ENCODE assay signal across 33 cellular contexts in genomic region chr10:37991655-37992054, GRCh38.
"Had no signal": no experiment of that assay in that cellular context is flagged by ENCODE, and none has a peak within 500 bp of the region (broad histone marks: within the 10 kb centered on the region; RNA-seq: fewer than 3 reads in every experiment).

No MANE protein-coding gene starts in this region.

- H3K9ac ChIP-seq: KMS-11 had no signal

- H3K4me3 ChIP-seq: MG63 had no signal

- H3K4me2 ChIP-seq: KMS-11 had no signal

- H3K9me3 ChIP-seq: MG63 had no signal

- DNase-seq: Karpas-422, Kasumi-1, MG63, MM.1S, MV-4-11, NCI-H1048, NCI-H1092, NCI-H1092 treated with DMSO at 0.1 percent for 48 hours, NCI-H1105, NCI-H1105 treated with DMSO at 0.1 percent for 48 hours, NCI-H1417, NCI-H1417 treated with DMSO at 0.1 percent for 48 hours, NCI-H1436, NCI-H1436 treated with DMSO at 0.1 percent for 48 hours, NCI-H1694, NCI-H1694 treated with DMSO at 0.1 percent for 48 hours, NCI-H187, NCI-H187 treated with DMSO at 0.1 percent for 48 hours, NCI-H1930, NCI-H2029, NCI-H2029 treated with DMSO at 0.1 percent for 48 hours, NCI-H2081, NCI-H2081 treated with DMSO at 0.1 percent for 48 hours, NCI-H2107, NCI-H2171, NCI-H2171 treated with DMSO at 0.1 percent for 48 hours, NCI-H2227 treated with DMSO at 0.1 percent for 48 hours, NCI-H226, NCI-H345, NCI-H446, NCI-H446 treated with DMSO at 0.1 percent for 48 hours, NCI-H510A had no signal

- H3K27ac ChIP-seq: KMS-11 had no signal

- H3K36me3 ChIP-seq: MG63 had no signal

- H3K27me3 ChIP-seq: MG63 had no signal
